Comparison of ENCODE assay signal across 8 cellular contexts in genomic region chr12:121800694-121801600, GRCh38. TPM values are rescaled to one million over a fixed set of nuclear protein-coding genes. Genes with fewer than 3 reads are reported as not detected.
DNase-seq lines count a peak whose midpoint lies in the region; ATAC-seq and TF ChIP-seq lines count a peak whose summit lies in the region.

No MANE protein-coding gene starts in this region.

- H3K36me3 ChIP-seq in GM23248 (ENCODE audit: low read depth), result no peaks in the 10 kb centered on the region
- H3K36me3 ChIP-seq in mucosa of rectum (ENCODE audit: control insufficient read depth in 2 of 2, insufficient read depth in 2 of 2, low read length in 2 of 2), result peaks cover 0 to 2% of the 10 kb centered on the region in 2 donors
- no peaks in the 10 kb centered on the region for H3K36me3 ChIP-seq in testis (ENCODE audit: low read depth, missing control alignments)

- no peaks in the 10 kb centered on the region for H4K20me1 ChIP-seq in GM23248 (ENCODE audit: insufficient read depth)

- H3K79me2 ChIP-seq in GM23248 (ENCODE audit: insufficient read depth), result peaks cover 63% of the 10 kb centered on the region

- peak overlapping the region; percentile 95 to 100 for H3K4me3 Mint-ChIP-seq in activated T-cell treated with anti-CD3 and anti-CD28 coated beads, Interleukin-2, amount 50 U/mL, for 72 hours

- H3K27me3 ChIP-seq in GM23248 (replicated peaks; ENCODE audit: insufficient read depth) (no peaks in the 10 kb centered on the region), mucosa of rectum (ENCODE audit: control insufficient read depth in 2 of 2, insufficient read depth in 2 of 2, low read length in 2 of 2) (no peaks in the 10 kb centered on the region), testis (no peaks in the 10 kb centered on the region)

- peak; percentile 11 to 14 for ATAC-seq in activated T-cell treated with anti-CD3 and anti-CD28 coated beads, Interleukin-2, amount 50 U/mL, for 72 hours (replicated peaks in 1 of 2)
- peak; percentile 13 for ATAC-seq in esophagus mucosa

- H2AFZ ChIP-seq in GM23248, result 0 out of 2 replicates have a peak overlapping the region, but pooled peaks have one; percentile 3

- intact Hi-C loops in testis (cut with DNase I; ENCODE audit: low total_unique reads), result no loop called here

- peak overlapping the region; percentile 98 for H3K27ac Mint-ChIP-seq in activated T-cell treated with anti-CD3 and anti-CD28 coated beads, Interleukin-2, amount 50 U/mL, for 72 hours

- H3K4me1 ChIP-seq in GM23248 (ENCODE audit: insufficient read depth), result peaks cover 40% of the 10 kb centered on the region
- H3K4me1 ChIP-seq in mucosa of rectum (ENCODE audit: control insufficient read depth in 2 of 2, insufficient read depth in 2 of 2, low read length in 2 of 2), result peaks cover 38 to 44% of the 10 kb centered on the region in 2 donors
- H3K4me1 ChIP-seq in testis, result peaks cover 57% of the 10 kb centered on the region

- H3K9me2 ChIP-seq in GM23248 (ENCODE audit: insufficient read depth), result no peaks in the 10 kb centered on the region

- H3K9me3 ChIP-seq in GM23248 (ENCODE audit: low read depth) (no peaks in the 10 kb centered on the region), mucosa of rectum (ENCODE audit: control insufficient read depth in 2 of 2, low read length in 2 of 2) (no peaks in the 10 kb centered on the region), testis (no peaks in the 10 kb centered on the region)

- peak; percentile 83 for DNase-seq in Ammon's horn (ENCODE audit: low spot score)
- DNase-seq in GM23248, result peak; percentile 93
- peak; percentile 32 for DNase-seq in NOMO-1 treated with dmso at 0.1 percent for 144 hours (lab: John Stamatoyannopoulos, UW; ENCODE audit: unreplicated experiment)
- DNase-seq in activated T-cell treated with anti-CD3 and anti-CD28 coated beads, Interleukin-2, amount 50 U/mL, for 72 hours, result peak; percentile 81 to 85
- peak; percentile 76 for DNase-seq in testis
- no peak for DNase-seq in iPS-NIHi7 (ENCODE audit: extremely low spot score)

- no peak for TF ChIP-seq POLR2A in testis (IDR thresholded peaks at IDR 0.05)

- peak overlapping the region; percentile 99 for H3K9ac ChIP-seq in GM23248
- peak overlapping the region; percentile 96 to 98 for H3K9ac ChIP-seq in mucosa of rectum (ENCODE audit: low read depth in 1 of 2, low read length in 2 of 2)

- H3K4me1 Mint-ChIP-seq in activated T-cell treated with anti-CD3 and anti-CD28 coated beads, Interleukin-2, amount 50 U/mL, for 72 hours (ENCODE audit: low read depth), result peaks cover 25% of the 10 kb centered on the region

- no peak for TF ChIP-seq CTCF in testis (IDR thresholded peaks at IDR 0.05)

- peaks cover 42% of the 10 kb centered on the region for H3F3A ChIP-seq in GM23248 (ENCODE audit: insufficient read depth)

- peak overlapping the region; percentile 80 for H3K4me3 ChIP-seq in GM23248
- H3K4me3 ChIP-seq in mucosa of rectum (ENCODE audit: low read length in 2 of 2), result peak overlapping the region; percentile 87 to 90
- peak overlapping the region; percentile 87 to 90 for H3K4me3 ChIP-seq in testis

- 1 to 2% methylated on average over 48 to 65 of the region's 86 CpGs for WGBS in GM23248 (ENCODE audit: low coverage in 1 of 2, low lambda C conversion rate in 2 of 2, missing lambda C conversion rate in 2 of 2), 2 experiments
- 2% methylated on average over 34 to 73 of the region's 86 CpGs for WGBS in testis, 2 donors

- in situ Hi-C loops in GM23248 (cut with MboI), result no loop called here

- H3K36me3 Mint-ChIP-seq in activated T-cell treated with anti-CD3 and anti-CD28 coated beads, Interleukin-2, amount 50 U/mL, for 72 hours (ENCODE audit: insufficient read depth in 2 of 2), result peaks cover 31 to 35% of the 10 kb centered on the region in 2 donors

- peak overlapping the region; percentile 98 for H3K4me2 ChIP-seq in GM23248 (ENCODE audit: unreplicated experiment)

- H3K27me3 Mint-ChIP-seq in activated T-cell treated with anti-CD3 and anti-CD28 coated beads, Interleukin-2, amount 50 U/mL, for 72 hours (ENCODE audit: low read depth), result no peaks in the 10 kb centered on the region

- no peaks in the 10 kb centered on the region for H3K9me3 Mint-ChIP-seq in activated T-cell treated with anti-CD3 and anti-CD28 coated beads, Interleukin-2, amount 50 U/mL, for 72 hours

- H3K27ac ChIP-seq in GM23248 (peak overlapping the region; percentile 99), mucosa of rectum (ENCODE audit: low read depth in 2 of 2, low read length in 2 of 2) (peak overlapping the region; percentile 100), testis (peak overlapping the region; percentile 99)

RNA-seq across cellular contexts. Expression of gene SETD1B, which starts 2.9 kb away (rescaled TPM):
- total RNA-seq in GM23248 (2014; rRNA removed; shearing (Covaris generic)), result 2.0 and 2.7 TPM in 2 replicates
- polyA plus RNA-seq in GM23248 (2016; fragmentation: Nextera tagmentation; extraction: Ambion mirVana) (1.7 and 2.0 TPM in 2 replicates), testis (ENCODE audit: insufficient read depth, low read depth, low replicate concordance) (18.9 TPM)
- 10 to 100 TPM; 20.3 to 21.2 TPM for total RNA-seq in activated T-cell treated with anti-CD3 and anti-CD28 coated beads, Interleukin-2, amount 50 U/mL, for 72 hours
- total RNA-seq in esophagus mucosa (16.3 TPM), testis (10 to 100 TPM; 23.1 to 23.3 TPM)

RNA-seq across cellular contexts. Expression of gene RHOF, which starts 7.5 kb away (rescaled TPM):
- 6.7 and 8.2 TPM in 2 replicates for total RNA-seq in GM23248 (2014; rRNA removed; shearing (Covaris generic))
- polyA plus RNA-seq in GM23248 (2016; fragmentation: Nextera tagmentation; extraction: Ambion mirVana), result 1.5 and 2.4 TPM in 2 replicates
- 100 to 1,000 TPM; 154 to 165 TPM for total RNA-seq in activated T-cell treated with anti-CD3 and anti-CD28 coated beads, Interleukin-2, amount 50 U/mL, for 72 hours
- total RNA-seq in esophagus mucosa, result 5.9 TPM
- 10 to 100 TPM; 18.0 to 20.5 TPM for total RNA-seq in testis
- polyA plus RNA-seq in testis (ENCODE audit: insufficient read depth, low read depth, low replicate concordance), result 16.9 TPM

RNA-seq across cellular contexts. Expression of gene HPD, which starts 57.7 kb away (rescaled TPM):
- total RNA-seq in GM23248 (2014; rRNA removed; shearing (Covaris generic)), result not detected in 2 replicates
- polyA plus RNA-seq in GM23248 (2016; fragmentation: Nextera tagmentation; extraction: Ambion mirVana), result not detected in 2 replicates
- not detected for total RNA-seq in activated T-cell treated with anti-CD3 and anti-CD28 coated beads, Interleukin-2, amount 50 U/mL, for 72 hours
- 0.28 TPM for total RNA-seq in esophagus mucosa
- total RNA-seq in testis, result 10 to 100 TPM in 1 of 2 donors, 1 to 10 TPM in 1; 5.9 to 10.6 TPM
- 11.6 TPM for polyA plus RNA-seq in testis (ENCODE audit: insufficient read depth, low read depth, low replicate concordance)

Comparison
In these comparisons a context has a peak if more than half of its experiments do, and no peak if none do; other contexts are left out.
1. RNA of gene RHOF, which starts 7.5 kb away (total RNA-seq): 154 to 165 TPM in activated T-cell treated with anti-CD3 and anti-CD28 coated beads, Interleukin-2, amount 50 U/mL, for 72 hours; 18.0 to 20.5 TPM in testis, 6.7 to 8.2 TPM in GM23248 and 5.9 TPM in esophagus mucosa (single experiment); every median in the first group is over 4 times any median in the second.
2. Peak in every context shown above with its lines, with median percentiles within 50 percentile points of each other: H3K27ac ChIP-seq and H3K4me3 ChIP-seq.